20 cellular contexts compared by ENCODE assay signal in the genomic region with DNA sequence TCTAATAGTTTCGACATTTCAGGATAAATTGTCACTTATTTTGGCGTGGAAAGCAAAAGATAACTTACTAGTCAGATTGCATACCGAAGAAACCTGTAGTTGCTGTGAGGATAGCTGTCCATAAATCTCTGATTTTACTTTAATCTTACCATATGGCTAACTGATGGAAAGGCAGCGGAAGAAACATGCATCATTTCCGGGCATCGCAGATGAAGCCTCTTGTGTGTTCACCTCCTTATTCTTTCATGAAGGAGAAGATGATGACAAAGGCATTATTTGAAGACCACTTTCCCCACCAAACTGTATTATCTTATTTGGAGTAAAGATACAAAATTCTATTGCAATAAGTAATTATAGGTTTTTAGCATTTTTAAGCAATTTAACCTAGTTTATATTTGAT.
DNase-seq lines count a peak whose midpoint lies in the region; ATAC-seq and TF ChIP-seq lines count a peak whose summit lies in the region.
"Had no signal": no experiment of that assay in that cellular context is flagged by ENCODE, and none has a peak within 500 bp of the region (broad histone marks: within the 10 kb centered on the region; RNA-seq: fewer than 3 reads in every experiment).

No MANE protein-coding gene starts in this region.

- H3K9me3 ChIP-seq in mammary epithelial cell (replicated peaks; ENCODE audit: insufficient read depth, low read length): no peaks in the 10 kb centered on the region
- H3K9me3 ChIP-seq: Caco-2 had no signal

- no peaks in the 10 kb centered on the region for H3K36me3 ChIP-seq in mammary epithelial cell (ENCODE audit: insufficient read depth, low read length)

- H3K4me3 Mint-ChIP-seq in MCF 10A (ENCODE audit: unreplicated experiment): no peak overlapping the region
- H3K4me3 Mint-ChIP-seq in glutamatergic neuron (ENCODE audit: unreplicated experiment): no peak overlapping the region
- H3K4me3 Mint-ChIP-seq: CD4-positive, alpha-beta T cell; HFFc6 had no signal

- H3K4me2 ChIP-seq in mammary epithelial cell (ENCODE audit: insufficient read depth, low read depth, low read length): no peak overlapping the region

- H3K4me1 ChIP-seq in mammary epithelial cell (ENCODE audit: insufficient read depth, low read length): peaks cover 9% of the 10 kb centered on the region
- H3K4me1 ChIP-seq: Caco-2 had no signal

- DNase-seq in MCF 10A (ENCODE audit: unreplicated experiment) (no peak), mammary epithelial cell (no peak), HT1080 (ENCODE audit: low read depth) (peak; percentile 38), RPMI7951 (ENCODE audit: low read depth) (peak; percentile 54), glutamatergic neuron (no peak), cerebellum (ENCODE audit: low spot score) (no peak), AML-193 (lab: John Stamatoyannopoulos, UW) (no peak)
- DNase-seq: Caco-2; CD4-positive, alpha-beta T cell; GDM1; H7; HFFc6; KBM-7 had no signal

- H3K4me3 ChIP-seq in mammary epithelial cell (replicated peaks in 1 of 3; ENCODE audit: insufficient read depth in 1 of 3, low read depth in 2 of 3, low read length in 3 of 3): no peak overlapping the region
- H3K4me3 ChIP-seq: GM23248 had no signal

- WGBS in mammary epithelial cell (ENCODE audit: low coverage, missing lambda C conversion rate): 87% methylated on average over 6 of the region's 6 CpGs

- in situ Hi-C loops in mammary epithelial cell (cut with MboI; ENCODE audit: low sequenced_read_pairs in 2 of 2): no loop called here

- no peak overlapping the region for H3K27ac ChIP-seq in mammary epithelial cell (ENCODE audit: insufficient read depth, low read depth, low read length)
- H3K27ac ChIP-seq: 22Rv1, C4-2B, GM23248, HL-60 had no signal

- CTCF ChIA-PET in MCF 10A (lab: Yijun Ruan, JAX) (interaction anchor here (0.8 kb wide), 1 partner anchor 1582 kb away, joined by 5 read pairs; no protein-coding TSS in a partner anchor), mammary epithelial cell (lab: Charles Lee; ENCODE audit: low non-redundant PET) (no interaction called here)

- BruUV-seq in MCF 10A (replicated peaks; lab: Mats Ljungman, UMichigan) (no TSS peak), mammary epithelial cell (replicated peaks; lab: Mats Ljungman, UMichigan) (no TSS peak)

- ATAC-seq in GM21786 (IDR thresholded peaks at IDR 0.05; ENCODE audit: unreplicated experiment): no peak
- ATAC-seq: HCT116 had no signal

- TF ChIP-seq CTCF in MCF 10A (IDR thresholded peaks at IDR 0.05; ENCODE audit: unreplicated experiment) (no peak), mammary epithelial cell (conservative IDR thresholded peaks at IDR 0.05 in 1 of 2, IDR thresholded peaks at IDR 0.05 in 1 of 2; ENCODE audit: extremely low read depth in 1 of 2, insufficient read depth in 1 of 2, low read depth in 1 of 2, low read length in 2 of 2) (no peak), glutamatergic neuron (IDR thresholded peaks at IDR 0.05; ENCODE audit: partially characterized antibody, unreplicated experiment) (no peak)

- no peaks in the 10 kb centered on the region for H3K27me3 Mint-ChIP-seq in MCF 10A (ENCODE audit: insufficient read depth, unreplicated experiment)
- H3K27me3 Mint-ChIP-seq in glutamatergic neuron (ENCODE audit: unreplicated experiment): peaks cover 9% of the 10 kb centered on the region
- H3K27me3 Mint-ChIP-seq: CD4-positive, alpha-beta T cell; IgD-negative memory B cell had no signal

- no peaks in the 10 kb centered on the region for H3K9me3 Mint-ChIP-seq in MCF 10A (ENCODE audit: unreplicated experiment)
- peaks cover 5% of the 10 kb centered on the region for H3K9me3 Mint-ChIP-seq in glutamatergic neuron (ENCODE audit: unreplicated experiment)

- POLR2A ChIA-PET in MCF 10A (lab: Yijun Ruan, JAX): interaction anchor here (0.7 kb wide), 1 partner anchor 536 kb away, joined by 4 read pairs; no protein-coding TSS in a partner anchor

- dilution Hi-C loops in mammary epithelial cell (cut with HindIII; ENCODE audit: low sequenced_read_pairs): no loop called here

- H3K9ac ChIP-seq in mammary epithelial cell (ENCODE audit: insufficient read depth, low read length): no peak overlapping the region
- H3K9ac ChIP-seq: GM23248 had no signal

- H3K36me3 Mint-ChIP-seq in MCF 10A (ENCODE audit: insufficient read depth, unreplicated experiment) (no peaks in the 10 kb centered on the region), glutamatergic neuron (ENCODE audit: unreplicated experiment) (no peaks in the 10 kb centered on the region)
- H3K36me3 Mint-ChIP-seq: IgD-negative memory B cell had no signal

- H4K20me1 ChIP-seq in mammary epithelial cell (ENCODE audit: insufficient read depth, low read length): no peaks in the 10 kb centered on the region

- H3K27ac Mint-ChIP-seq in MCF 10A (ENCODE audit: low read depth, unreplicated experiment) (peak overlapping the region; percentile 68), glutamatergic neuron (ENCODE audit: unreplicated experiment) (peak overlapping the region; percentile 24)
- H3K27ac Mint-ChIP-seq: CD4-positive, alpha-beta T cell; HFFc6; IgD-negative memory B cell had no signal

- intact Hi-C loops in MCF 10A (cut with micrococcal nuclease) (no loop called here), mammary epithelial cell (cut with micrococcal nuclease) (no loop called here)

- H2AFZ ChIP-seq in mammary epithelial cell (ENCODE audit: low read depth, low read length): no peak overlapping the region
- H2AFZ ChIP-seq: GM23248 had no signal

- H3K79me2 ChIP-seq in mammary epithelial cell (ENCODE audit: insufficient read depth, low read length): no peaks in the 10 kb centered on the region

- H3K27me3 ChIP-seq in mammary epithelial cell (ENCODE audit: insufficient read depth, low read length): no peaks in the 10 kb centered on the region

- H3K4me1 Mint-ChIP-seq in MCF 10A (ENCODE audit: insufficient read depth, unreplicated experiment): peaks cover 12% of the 10 kb centered on the region
- H3K4me1 Mint-ChIP-seq in glutamatergic neuron (ENCODE audit: low read depth, unreplicated experiment): peaks cover 11% of the 10 kb centered on the region
- H3K4me1 Mint-ChIP-seq: IgD-negative memory B cell had no signal

Comparison
In these comparisons a context has a peak if more than half of its experiments do, and no peak if none do; other contexts are left out.
1. DNase-seq: peak in HT1080 (single experiment) and RPMI7951 (single experiment); none in MCF 10A (single experiment), mammary epithelial cell (single experiment), glutamatergic neuron (single experiment), cerebellum (single experiment) and AML-193 (0 of 2).